19 cellular contexts compared by ENCODE assay signal in the genomic region with DNA sequence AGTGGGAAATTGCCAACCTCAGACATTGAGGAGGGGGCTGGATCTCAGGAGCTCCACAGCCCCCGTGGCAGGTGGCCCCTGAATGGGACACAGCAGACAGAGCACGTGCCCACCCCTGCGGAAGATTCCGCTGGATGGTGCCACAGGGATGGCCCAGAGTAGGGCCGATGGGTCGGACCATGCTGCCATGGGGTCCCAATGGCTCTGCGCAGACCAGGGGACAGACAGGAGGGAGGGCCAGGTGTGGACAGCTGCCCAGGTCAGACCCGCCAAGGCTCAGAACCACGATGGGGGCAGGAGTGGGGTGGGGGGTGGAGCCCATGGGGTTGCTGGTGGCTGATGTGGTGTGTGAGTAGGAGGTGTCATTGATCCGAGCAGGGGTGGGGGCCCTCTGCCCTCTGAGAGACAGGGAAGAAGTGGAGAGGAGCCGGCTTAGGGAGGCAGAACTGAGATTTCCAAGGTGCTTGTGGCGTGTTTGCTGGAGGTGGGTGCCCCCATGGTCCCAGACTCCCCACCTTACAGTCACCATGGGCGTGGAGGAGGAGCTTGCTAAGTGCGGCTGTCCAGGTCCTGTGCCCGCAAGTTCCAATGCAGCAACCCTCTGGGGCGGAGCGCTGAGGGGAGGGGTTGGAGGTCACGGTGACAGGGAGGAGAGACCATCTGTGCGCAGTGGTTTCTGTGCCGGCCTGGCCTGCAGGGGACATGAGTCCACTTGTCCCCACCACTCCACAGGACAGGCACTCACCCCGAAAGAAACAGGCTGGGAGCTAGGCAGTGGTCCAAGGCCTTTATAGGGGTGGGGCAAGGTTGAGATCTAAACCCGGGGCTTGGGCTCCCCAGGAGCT. TPM values are rescaled to one million over a fixed set of nuclear protein-coding genes. Genes with fewer than 3 reads are reported as not detected.
DNase-seq lines count a peak whose midpoint lies in the region; ATAC-seq and TF ChIP-seq lines count a peak whose summit lies in the region.
"Had no signal": no experiment of that assay in that cellular context is flagged by ENCODE, and none has a peak within 500 bp of the region (broad histone marks: within the 10 kb centered on the region; RNA-seq: fewer than 3 reads in every experiment).

No MANE protein-coding gene starts in this region.

- TF ChIP-seq CTCF in left ventricle myocardium inferior (IDR thresholded peaks at IDR 0.05; ENCODE audit: borderline replicate concordance) (no peak), WTC11 (IDR thresholded peaks at IDR 0.05) (no peak), mesothelial cell of epicardium (IDR thresholded peaks at IDR 0.05; ENCODE audit: unreplicated experiment) (no peak)

- CTCF ChIA-PET in WTC11 (lab: Charles Lee), result interaction anchor here (0.8 to 1.9 kb wide), 5 partner anchors 12 to 55 kb away, joined by 3 to 14 read pairs (median 3); no protein-coding TSS in a partner anchor

- 88% methylated on average over 22 of the region's 22 CpGs for WGBS in right cardiac atrium

- intact Hi-C loops in right cardiac atrium (cut with DNase I) (no loop called here), left ventricle myocardium inferior (cut with micrococcal nuclease) (no loop called here)

- H3K9me3 Mint-ChIP-seq in WTC11, result no peaks in the 10 kb centered on the region
- H3K9me3 Mint-ChIP-seq in mesothelial cell of epicardium, result no peaks in the 10 kb centered on the region
- no peaks in the 10 kb centered on the region for H3K9me3 Mint-ChIP-seq in stimulated activated naive B cell treated with anti-CD40 and anti-IgM and Interleukin-4, amounts not matched to agents 10 μg/mL and 1 μg/mL and 100 μg/mL, for 72 hours
- no peaks in the 10 kb centered on the region for H3K9me3 Mint-ChIP-seq in activated naive CD8-positive, alpha-beta T cell treated with anti-CD3 and anti-CD28 coated beads, Interleukin-2, amount 50 U/mL, for 24 hours

- no peak overlapping the region for H3K27ac ChIP-seq in right cardiac atrium (ENCODE audit: low read length)
- no peak overlapping the region for H3K27ac ChIP-seq in left ventricle myocardium inferior (replicated peaks)
- H3K27ac ChIP-seq: KMS-11 had no signal

- no peaks in the 10 kb centered on the region for H3K27me3 Mint-ChIP-seq in WTC11 (ENCODE audit: low read depth)
- no peaks in the 10 kb centered on the region for H3K27me3 Mint-ChIP-seq in mesothelial cell of epicardium (ENCODE audit: low read depth)
- no peaks in the 10 kb centered on the region for H3K27me3 Mint-ChIP-seq in stimulated activated naive B cell treated with anti-CD40 and anti-IgM and Interleukin-4, amounts not matched to agents 10 μg/mL and 1 μg/mL and 100 μg/mL, for 72 hours
- no peaks in the 10 kb centered on the region for H3K27me3 Mint-ChIP-seq in activated naive CD8-positive, alpha-beta T cell treated with anti-CD3 and anti-CD28 coated beads, Interleukin-2, amount 50 U/mL, for 24 hours

- ATAC-seq in right cardiac atrium (no peak), WTC11 (no peak), HG03196 (IDR thresholded peaks at IDR 0.05; ENCODE audit: unreplicated experiment) (no peak), HG02623 (IDR thresholded peaks at IDR 0.05; ENCODE audit: unreplicated experiment) (no peak)
- ATAC-seq in stimulated activated naive B cell treated with anti-CD40 and anti-IgM and Interleukin-4, amounts not matched to agents 10 μg/mL and 1 μg/mL and 100 μg/mL, for 72 hours (replicated peaks), result no peak
- ATAC-seq in activated naive CD8-positive, alpha-beta T cell treated with anti-CD3 and anti-CD28 coated beads, Interleukin-2, amount 50 U/mL, for 24 hours, result no peak
- ATAC-seq: PC-3 had no signal

- H3K4me1 ChIP-seq in right cardiac atrium (ENCODE audit: control insufficient read depth, insufficient read depth, low read length) (peaks cover 3% of the 10 kb centered on the region), left ventricle myocardium inferior (peaks cover 16% of the 10 kb centered on the region)

- H3K27me3 ChIP-seq in right cardiac atrium (ENCODE audit: control insufficient read depth, insufficient read depth) (no peaks in the 10 kb centered on the region), left ventricle myocardium inferior (ENCODE audit: low read depth) (no peaks in the 10 kb centered on the region)
- H3K27me3 ChIP-seq: BE2C had no signal

- peaks cover 19% of the 10 kb centered on the region for H3K36me3 ChIP-seq in left ventricle myocardium inferior

- peak in 2 of 3 donors; percentile 44 to 47 for DNase-seq in right cardiac atrium
- DNase-seq in left ventricle myocardium inferior, result no peak
- no peak for DNase-seq in WTC11 (ENCODE audit: low spot score)
- no peak for DNase-seq in mesothelial cell of epicardium (ENCODE audit: low spot score in 2 of 2, unreplicated experiment in 2 of 2)
- DNase-seq in stimulated activated naive B cell treated with anti-CD40 and anti-IgM and Interleukin-4, amounts not matched to agents 10 μg/mL and 1 μg/mL and 100 μg/mL, for 72 hours, result no peak
- DNase-seq in activated naive CD8-positive, alpha-beta T cell treated with anti-CD3 and anti-CD28 coated beads, Interleukin-2, amount 50 U/mL, for 24 hours, result no peak
- DNase-seq: BE2C, NCI-H1436, NCI-H1930, NCI-H2171, NCI-H526, PC-3, RPMI8226 had no signal

- H3K4me1 Mint-ChIP-seq in WTC11 (peaks cover 7% of the 10 kb centered on the region), mesothelial cell of epicardium (peaks cover 18% of the 10 kb centered on the region)
- peaks cover 6 to 19% of the 10 kb centered on the region in 2 donors for H3K4me1 Mint-ChIP-seq in stimulated activated naive B cell treated with anti-CD40 and anti-IgM and Interleukin-4, amounts not matched to agents 10 μg/mL and 1 μg/mL and 100 μg/mL, for 72 hours
- H3K4me1 Mint-ChIP-seq in activated naive CD8-positive, alpha-beta T cell treated with anti-CD3 and anti-CD28 coated beads, Interleukin-2, amount 50 U/mL, for 24 hours, result no peaks in the 10 kb centered on the region

- H3K36me3 Mint-ChIP-seq in WTC11 (no peaks in the 10 kb centered on the region), mesothelial cell of epicardium (peaks cover 2% of the 10 kb centered on the region)
- peaks cover 42 to 52% of the 10 kb centered on the region in 2 donors for H3K36me3 Mint-ChIP-seq in stimulated activated naive B cell treated with anti-CD40 and anti-IgM and Interleukin-4, amounts not matched to agents 10 μg/mL and 1 μg/mL and 100 μg/mL, for 72 hours
- no peaks in the 10 kb centered on the region for H3K36me3 Mint-ChIP-seq in activated naive CD8-positive, alpha-beta T cell treated with anti-CD3 and anti-CD28 coated beads, Interleukin-2, amount 50 U/mL, for 24 hours (ENCODE audit: low read depth)

- no peaks in the 10 kb centered on the region for H3K9me3 ChIP-seq in right cardiac atrium (ENCODE audit: control insufficient read depth, low read length)
- no peaks in the 10 kb centered on the region for H3K9me3 ChIP-seq in left ventricle myocardium inferior (replicated peaks)
- H3K9me3 ChIP-seq: BE2C had no signal

- H3K4me3 ChIP-seq in right cardiac atrium (ENCODE audit: low read length) (no peak overlapping the region), left ventricle myocardium inferior (no peak overlapping the region)

- H3K27ac Mint-ChIP-seq in WTC11, result no peak overlapping the region
- peak overlapping the region; percentile 9 for H3K27ac Mint-ChIP-seq in mesothelial cell of epicardium
- peak overlapping the region; percentile 77 for H3K27ac Mint-ChIP-seq in stimulated activated naive B cell treated with anti-CD40 and anti-IgM and Interleukin-4, amounts not matched to agents 10 μg/mL and 1 μg/mL and 100 μg/mL, for 72 hours
- H3K27ac Mint-ChIP-seq in activated naive CD8-positive, alpha-beta T cell treated with anti-CD3 and anti-CD28 coated beads, Interleukin-2, amount 50 U/mL, for 24 hours, result no peak overlapping the region

- POLR2A ChIA-PET in WTC11 (lab: Charles Lee), result interaction anchor here (0.6 kb wide), 1 partner anchor 196 kb away, joined by 3 read pairs; no protein-coding TSS in a partner anchor

- H3K4me3 Mint-ChIP-seq in WTC11 (no peak overlapping the region), mesothelial cell of epicardium (no peak overlapping the region)
- H3K4me3 Mint-ChIP-seq in stimulated activated naive B cell treated with anti-CD40 and anti-IgM and Interleukin-4, amounts not matched to agents 10 μg/mL and 1 μg/mL and 100 μg/mL, for 72 hours, result no peak overlapping the region
- H3K4me3 Mint-ChIP-seq in activated naive CD8-positive, alpha-beta T cell treated with anti-CD3 and anti-CD28 coated beads, Interleukin-2, amount 50 U/mL, for 24 hours, result no peak overlapping the region

RNA-seq across cellular contexts. Expression of a gene that starts 12.9 kb away (rescaled TPM):
- total RNA-seq in right cardiac atrium (10 to 100 TPM in 3 of 4 donors, 1 to 10 TPM in 1; 6.6 to 17.1 (median 11.1) TPM), left ventricle myocardium inferior (13.6 TPM), WTC11 (2021) (0.42 to 0.64 TPM (median 0.55 TPM) in 3 replicates), mesothelial cell of epicardium (22.0 to 24.0 TPM (median 23.2 TPM) in 3 replicates)
- polyA plus RNA-seq in right cardiac atrium, result 5.4 TPM

RNA-seq across cellular contexts. Expression of a gene that starts 53.3 kb away (rescaled TPM):
- total RNA-seq in right cardiac atrium, result 10 to 100 TPM in 2 of 4 donors, 1 to 10 TPM in 2; 6.2 to 17.4 (median 9.6) TPM
- polyA plus RNA-seq in right cardiac atrium, result 4.2 TPM
- 43.5 TPM for total RNA-seq in left ventricle myocardium inferior
- 2.6 to 3.9 TPM (median 2.8 TPM) in 3 replicates for total RNA-seq in WTC11 (2021)
- total RNA-seq in mesothelial cell of epicardium, result 2.7 to 3.5 TPM (median 3.1 TPM) in 3 replicates
- total RNA-seq: M059J had no signal

RNA-seq across cellular contexts. Expression of a gene that starts 57.6 kb away (rescaled TPM):
- 100 to 1,000 TPM in 2 of 4 donors, 10 to 100 TPM in 2; 52.8 to 133 (median 96.0) TPM for total RNA-seq in right cardiac atrium
- polyA plus RNA-seq in right cardiac atrium, result 80.6 TPM
- 119 TPM for total RNA-seq in left ventricle myocardium inferior
- 2.3 to 5.5 TPM (median 4.8 TPM) in 3 replicates for total RNA-seq in WTC11 (2021)
- 25.6 to 27.9 TPM (median 26.2 TPM) in 3 replicates for total RNA-seq in mesothelial cell of epicardium
- total RNA-seq: A172, HT-29 had no signal

Comparison
In these comparisons a context has a peak if more than half of its experiments do, and no peak if none do; other contexts are left out.
1. DNase-seq: peak in right cardiac atrium (2 of 3); none in left ventricle myocardium inferior (single experiment), WTC11 (single experiment), mesothelial cell of epicardium (0 of 2), stimulated activated naive B cell treated with anti-CD40 and anti-IgM and Interleukin-4, amounts not matched to agents 10 μg/mL and 1 μg/mL and 100 μg/mL, for 72 hours (single experiment) and activated naive CD8-positive, alpha-beta T cell treated with anti-CD3 and anti-CD28 coated beads, Interleukin-2, amount 50 U/mL, for 24 hours (single experiment).
2. H3K27ac Mint-ChIP-seq: peak in mesothelial cell of epicardium (single experiment) and stimulated activated naive B cell treated with anti-CD40 and anti-IgM and Interleukin-4, amounts not matched to agents 10 μg/mL and 1 μg/mL and 100 μg/mL, for 72 hours (single experiment); none in WTC11 (single experiment) and activated naive CD8-positive, alpha-beta T cell treated with anti-CD3 and anti-CD28 coated beads, Interleukin-2, amount 50 U/mL, for 24 hours (single experiment).